ENCODE assay signal across 1 cellular context in genomic region chr3:128076465-128076782, GRCh38.
TF ChIP-seq lines count a peak whose summit lies in the region.

No MANE protein-coding gene starts in this region.

TF ChIP-seq in neural cell, 6 proteins besides CTCF, POLR2A, EP300 and RAD21 (continued from another document):
- TF ChIP-seq REST (IDR thresholded peaks at IDR 0.05; ENCODE audit: borderline replicate concordance) (no peak), SMC3 (conservative IDR thresholded peaks at IDR 0.05; ENCODE audit: poor library complexity) (no peak), POLR2AphosphoS5 (IDR thresholded peaks at IDR 0.05) (no peak)
